10 cellular contexts compared by ENCODE assay signal in genomic region chr5:7856855-7857254, GRCh38. TPM values are rescaled to one million over a fixed set of nuclear protein-coding genes. Genes with fewer than 3 reads are reported as not detected.
DNase-seq lines count a peak whose midpoint lies in the region; ATAC-seq, FAIRE-seq and TF ChIP-seq lines count a peak whose summit lies in the region.
"Had no signal": no experiment of that assay in that cellular context is flagged by ENCODE, and none has a peak within 500 bp of the region (broad histone marks: within the 10 kb centered on the region; RNA-seq: fewer than 3 reads in every experiment).

No MANE protein-coding gene starts in this region.

- peak; percentile 64 for ATAC-seq in activated CD8-positive, alpha-beta T cell treated with anti-CD3 and anti-CD28 coated beads for 36 hours
- ATAC-seq in GM19467 (IDR thresholded peaks at IDR 0.05; ENCODE audit: unreplicated experiment) = no peak
- ATAC-seq in GM18909 (IDR thresholded peaks at IDR 0.05; ENCODE audit: poor library complexity, unreplicated experiment) = no peak

- H3K36me3 ChIP-seq in left ventricle myocardium inferior (peaks cover 36% of the 10 kb centered on the region), small intestine (ENCODE audit: control insufficient read depth in 2 of 2, insufficient read depth in 2 of 2, low read length in 2 of 2) (peaks cover 0 to 4% of the 10 kb centered on the region in 2 donors)

- CTCF ChIA-PET in activated CD8-positive, alpha-beta T cell treated with anti-CD3 and anti-CD28 coated beads for 36 hours (lab: Charles Lee) = interaction anchor here (1.0 to 3.3 kb wide), 6 partner anchors 11 to 49 kb away, joined by 3 to 26 read pairs (median 4); partner anchors contain the start of genes FASTKD3 and MTRR

- no peaks in the 10 kb centered on the region for H3K4me1 ChIP-seq in left ventricle myocardium inferior
- H3K4me1 ChIP-seq in small intestine (ENCODE audit: control insufficient read depth in 2 of 2, insufficient read depth in 1 of 2, low read depth in 1 of 2, low read length in 1 of 2) = no peaks in the 10 kb centered on the region

- H3K9me3 Mint-ChIP-seq in CD14-positive monocyte = peaks cover 0 to 12% (median 5%) of the 10 kb centered on the region in 7 donors
- no peaks in the 10 kb centered on the region for H3K9me3 Mint-ChIP-seq in activated CD8-positive, alpha-beta T cell treated with anti-CD3 and anti-CD28 coated beads for 36 hours
- H3K9me3 Mint-ChIP-seq: stimulated activated naive CD8-positive, alpha-beta T cell treated with anti-CD3 and anti-CD28 coated beads, Interleukin-15, Interleukin-2, amounts not matched to agents 100 ng/mL and 50 ng/mL, for 24 hours had no signal

- peak; percentile 58 for TF ChIP-seq CTCF in CD14-positive monocyte (IDR thresholded peaks at IDR 0.05)
- TF ChIP-seq CTCF in GM20000 (IDR thresholded peaks at IDR 0.05; ENCODE audit: extremely low read depth, missing control alignments) = peak; percentile 32
- peak; percentile 67 for TF ChIP-seq CTCF in activated CD8-positive, alpha-beta T cell treated with anti-CD3 and anti-CD28 coated beads for 36 hours (IDR thresholded peaks at IDR 0.05)
- TF ChIP-seq CTCF in left ventricle myocardium inferior (IDR thresholded peaks at IDR 0.05; ENCODE audit: borderline replicate concordance) = peak; percentile 75

- DNase-seq in CD14-positive monocyte (ENCODE audit: low spot score) = no peak
- DNase-seq in GM20000 (ENCODE audit: low spot score) = peak; percentile 34
- DNase-seq in NCI-H2107 treated with DMSO at 0.1 percent for 48 hours (lab: John Stamatoyannopoulos, UW; ENCODE audit: unreplicated experiment) = peak; percentile 87
- peak; percentile 24 for DNase-seq in activated CD8-positive, alpha-beta T cell treated with anti-CD3 and anti-CD28 coated beads for 36 hours
- DNase-seq in left ventricle myocardium inferior = no peak
- peak; percentile 38 for DNase-seq in small intestine

- H3K27ac ChIP-seq in left ventricle myocardium inferior (replicated peaks) (no peak overlapping the region), small intestine (ENCODE audit: low read depth in 1 of 2, low read length in 1 of 2) (no peak overlapping the region)
- H3K27ac ChIP-seq: epithelial cell of prostate had no signal

- H3K27ac Mint-ChIP-seq in CD14-positive monocyte = no peak overlapping the region
- no peak overlapping the region for H3K27ac Mint-ChIP-seq in activated CD8-positive, alpha-beta T cell treated with anti-CD3 and anti-CD28 coated beads for 36 hours
- H3K27ac Mint-ChIP-seq: stimulated activated naive CD8-positive, alpha-beta T cell treated with anti-CD3 and anti-CD28 coated beads, Interleukin-15, Interleukin-2, amounts not matched to agents 100 ng/mL and 50 ng/mL, for 24 hours had no signal

- H3K4me3 Mint-ChIP-seq in CD14-positive monocyte = no peak overlapping the region
- H3K4me3 Mint-ChIP-seq in activated CD8-positive, alpha-beta T cell treated with anti-CD3 and anti-CD28 coated beads for 36 hours = no peak overlapping the region
- H3K4me3 Mint-ChIP-seq: stimulated activated naive CD8-positive, alpha-beta T cell treated with anti-CD3 and anti-CD28 coated beads, Interleukin-15, Interleukin-2, amounts not matched to agents 100 ng/mL and 50 ng/mL, for 24 hours had no signal

- no peak for FAIRE-seq in small intestine (lab: Jason Lieb, UNC)

- 91 to 97% (median 95%) methylated on average over 2 of the region's 2 CpGs for WGBS in small intestine, 3 donors

- peaks cover 7 to 13% (median 10%) of the 10 kb centered on the region in 3 donors for H3K27me3 Mint-ChIP-seq in CD14-positive monocyte (ENCODE audit: low read depth in 3 of 3)
- no peaks in the 10 kb centered on the region for H3K27me3 Mint-ChIP-seq in activated CD8-positive, alpha-beta T cell treated with anti-CD3 and anti-CD28 coated beads for 36 hours

- H3K9me3 ChIP-seq in left ventricle myocardium inferior (replicated peaks) (no peaks in the 10 kb centered on the region), small intestine (ENCODE audit: control insufficient read depth, low read depth) (no peaks in the 10 kb centered on the region)

- H3K36me3 Mint-ChIP-seq in CD14-positive monocyte = peaks cover 39 to 41% of the 10 kb centered on the region in 2 donors
- peaks cover 15% of the 10 kb centered on the region for H3K36me3 Mint-ChIP-seq in activated CD8-positive, alpha-beta T cell treated with anti-CD3 and anti-CD28 coated beads for 36 hours (ENCODE audit: low read depth)

- POLR2A ChIA-PET in activated CD8-positive, alpha-beta T cell treated with anti-CD3 and anti-CD28 coated beads for 36 hours (lab: Charles Lee) = interaction anchor here (1.2 kb wide), 1 partner anchor 40 kb away, joined by 3 read pairs; no protein-coding TSS in a partner anchor

- no peaks in the 10 kb centered on the region for H3K27me3 ChIP-seq in left ventricle myocardium inferior (ENCODE audit: low read depth)
- H3K27me3 ChIP-seq in small intestine (ENCODE audit: control insufficient read depth in 2 of 2, insufficient read depth in 2 of 2, low read length in 2 of 2) = no peaks in the 10 kb centered on the region

- H3K4me1 Mint-ChIP-seq in CD14-positive monocyte = peaks cover 4% of the 10 kb centered on the region
- H3K4me1 Mint-ChIP-seq in activated CD8-positive, alpha-beta T cell treated with anti-CD3 and anti-CD28 coated beads for 36 hours (ENCODE audit: low read depth) = peaks cover 21% of the 10 kb centered on the region

- intact Hi-C loops in CD14-positive monocyte (cut with micrococcal nuclease) (no loop called here), left ventricle myocardium inferior (cut with micrococcal nuclease) (no loop called here)
- intact Hi-C loops in activated CD8-positive, alpha-beta T cell treated with anti-CD3 and anti-CD28 coated beads for 36 hours (cut with micrococcal nuclease) = no loop called here

- no peak overlapping the region for H3K4me3 ChIP-seq in left ventricle myocardium inferior
- H3K4me3 ChIP-seq in small intestine (ENCODE audit: low read depth in 1 of 2, low read length in 2 of 2) = no peak overlapping the region

RNA-seq across cellular contexts. Expression of gene CFAP90, which starts 5.9 kb away (rescaled TPM):
- polyA plus RNA-seq in CD14-positive monocyte = not detected
- total RNA-seq in activated CD8-positive, alpha-beta T cell treated with anti-CD3 and anti-CD28 coated beads for 36 hours = not detected
- not detected for total RNA-seq in left ventricle myocardium inferior
- under 1 TPM in 1 of 3 donors, not detected in 2; 0.16 TPM for polyA plus RNA-seq in small intestine

RNA-seq across cellular contexts. Expression of gene FASTKD3, which starts 12.0 kb away (rescaled TPM):
- 10 to 100 TPM; 10.7 to 15.5 TPM for polyA plus RNA-seq in CD14-positive monocyte
- 10 to 100 TPM; 10.6 to 10.7 TPM for total RNA-seq in activated CD8-positive, alpha-beta T cell treated with anti-CD3 and anti-CD28 coated beads for 36 hours
- total RNA-seq in left ventricle myocardium inferior = 5.8 TPM
- 10 to 100 TPM; 11.7 to 28.9 (median 16.8) TPM for polyA plus RNA-seq in small intestine

RNA-seq across cellular contexts. Expression of gene MTRR, which starts 12.1 kb away (rescaled TPM):
- polyA plus RNA-seq in CD14-positive monocyte = 10 to 100 TPM; 18.0 to 22.1 TPM
- total RNA-seq in activated CD8-positive, alpha-beta T cell treated with anti-CD3 and anti-CD28 coated beads for 36 hours = 10 to 100 TPM; 54.3 to 57.8 TPM
- total RNA-seq in left ventricle myocardium inferior = 32.4 TPM
- polyA plus RNA-seq in small intestine = 10 to 100 TPM; 14.1 to 21.8 (median 16.3) TPM

Comparison
In these comparisons a context has a peak if more than half of its experiments do, and no peak if none do; other contexts are left out.
1. DNase-seq: peak in GM20000 (single experiment), NCI-H2107 treated with DMSO at 0.1 percent for 48 hours (single experiment), activated CD8-positive, alpha-beta T cell treated with anti-CD3 and anti-CD28 coated beads for 36 hours (single experiment) and small intestine (single experiment); none in CD14-positive monocyte (single experiment) and left ventricle myocardium inferior (single experiment).
2. Peak in every context shown above with its lines, with median percentiles within 50 percentile points of each other: CTCF ChIP-seq.